Comparison of ENCODE assay signal across 9 cellular contexts in genomic region chr3:78659386-78659987, GRCh38.
DNase-seq lines count a peak whose midpoint lies in the region; ATAC-seq and TF ChIP-seq lines count a peak whose summit lies in the region.
"Had no signal": no experiment of that assay in that cellular context is flagged by ENCODE, and none has a peak within 500 bp of the region (broad histone marks: within the 10 kb centered on the region; RNA-seq: fewer than 3 reads in every experiment).

No MANE protein-coding gene starts in this region.

- no peak overlapping the region for H3K4me3 Mint-ChIP-seq in activated naive CD8-positive, alpha-beta T cell treated with anti-CD3 and anti-CD28 coated beads, Interleukin-2, amount 50 U/mL, for 24 hours
- no peak overlapping the region for H3K4me3 Mint-ChIP-seq in type B pancreatic cell
- H3K4me3 Mint-ChIP-seq: central memory CD8-positive, alpha-beta T cell had no signal

- H3K9me3 Mint-ChIP-seq in activated naive CD8-positive, alpha-beta T cell treated with anti-CD3 and anti-CD28 coated beads, Interleukin-2, amount 50 U/mL, for 24 hours = no peaks in the 10 kb centered on the region
- no peaks in the 10 kb centered on the region for H3K9me3 Mint-ChIP-seq in type B pancreatic cell

- H3K4me1 Mint-ChIP-seq in activated naive CD8-positive, alpha-beta T cell treated with anti-CD3 and anti-CD28 coated beads, Interleukin-2, amount 50 U/mL, for 24 hours = no peaks in the 10 kb centered on the region
- peaks cover 4% of the 10 kb centered on the region for H3K4me1 Mint-ChIP-seq in type B pancreatic cell (ENCODE audit: unreplicated experiment)
- H3K4me1 Mint-ChIP-seq: central memory CD8-positive, alpha-beta T cell had no signal

- H3K27me3 ChIP-seq in kidney epithelial cell (ENCODE audit: control insufficient read depth, insufficient read depth, low read length) = no peaks in the 10 kb centered on the region

- DNase-seq in activated CD8-positive, alpha-beta memory T cell treated with anti-CD3 and anti-CD28 coated beads, Interleukin-2, amount 50 U/mL, for 48 hours = peak; percentile 53
- DNase-seq in activated CD8-positive, alpha-beta memory T cell treated with anti-CD3 and anti-CD28 coated beads for 24 hours = no peak
- DNase-seq in Jurkat, Clone E6-1 (ENCODE audit: low read depth, low spot score) = peak; percentile 47
- DNase-seq in activated naive CD8-positive, alpha-beta T cell treated with anti-CD3 and anti-CD28 coated beads, Interleukin-2, amount 50 U/mL, for 24 hours = peak; percentile 17
- DNase-seq in kidney epithelial cell (ENCODE audit: low read depth) (no peak), type B pancreatic cell (ENCODE audit: extremely low spot score, unreplicated experiment) (no peak), islet precursor cell (no peak)

- no peak for ATAC-seq in activated naive CD8-positive, alpha-beta T cell treated with anti-CD3 and anti-CD28 coated beads, Interleukin-2, amount 50 U/mL, for 24 hours
- no peak for ATAC-seq in HG02623 (IDR thresholded peaks at IDR 0.05; ENCODE audit: unreplicated experiment)

- H3K36me3 ChIP-seq in kidney epithelial cell (ENCODE audit: control insufficient read depth, insufficient read depth, low read length) = no peaks in the 10 kb centered on the region

- no peak overlapping the region for H3K4me3 ChIP-seq in Jurkat, Clone E6-1 (ENCODE audit: low read length)
- H3K4me3 ChIP-seq in kidney epithelial cell (ENCODE audit: low read depth, low read length) = no peak overlapping the region

- TF ChIP-seq CTCF in kidney epithelial cell (IDR thresholded peaks at IDR 0.05; ENCODE audit: insufficient read depth, low read length, poor library complexity, severe bottlenecking) (peak; percentile 54), type B pancreatic cell (conservative IDR thresholded peaks at IDR 0.05) (peak; percentile 91)

- no peak overlapping the region for H3K27ac Mint-ChIP-seq in activated naive CD8-positive, alpha-beta T cell treated with anti-CD3 and anti-CD28 coated beads, Interleukin-2, amount 50 U/mL, for 24 hours
- H3K27ac Mint-ChIP-seq in type B pancreatic cell = no peak overlapping the region

- no peaks in the 10 kb centered on the region for H3K27me3 Mint-ChIP-seq in activated naive CD8-positive, alpha-beta T cell treated with anti-CD3 and anti-CD28 coated beads, Interleukin-2, amount 50 U/mL, for 24 hours
- no peaks in the 10 kb centered on the region for H3K27me3 Mint-ChIP-seq in type B pancreatic cell
- H3K27me3 Mint-ChIP-seq: central memory CD8-positive, alpha-beta T cell had no signal

- H3K36me3 Mint-ChIP-seq in activated naive CD8-positive, alpha-beta T cell treated with anti-CD3 and anti-CD28 coated beads, Interleukin-2, amount 50 U/mL, for 24 hours (ENCODE audit: low read depth) = no peaks in the 10 kb centered on the region
- H3K36me3 Mint-ChIP-seq in type B pancreatic cell = peaks cover 31% of the 10 kb centered on the region

Comparison
In these comparisons a context has a peak if more than half of its experiments do, and no peak if none do; other contexts are left out.
1. DNase-seq: peak in activated CD8-positive, alpha-beta memory T cell treated with anti-CD3 and anti-CD28 coated beads, Interleukin-2, amount 50 U/mL, for 48 hours (single experiment), Jurkat, Clone E6-1 (single experiment) and activated naive CD8-positive, alpha-beta T cell treated with anti-CD3 and anti-CD28 coated beads, Interleukin-2, amount 50 U/mL, for 24 hours (single experiment); none in activated CD8-positive, alpha-beta memory T cell treated with anti-CD3 and anti-CD28 coated beads for 24 hours (single experiment), kidney epithelial cell (single experiment), type B pancreatic cell (single experiment) and islet precursor cell (single experiment).